ENCODE assay signal across 9 cellular contexts in the genomic region with DNA sequence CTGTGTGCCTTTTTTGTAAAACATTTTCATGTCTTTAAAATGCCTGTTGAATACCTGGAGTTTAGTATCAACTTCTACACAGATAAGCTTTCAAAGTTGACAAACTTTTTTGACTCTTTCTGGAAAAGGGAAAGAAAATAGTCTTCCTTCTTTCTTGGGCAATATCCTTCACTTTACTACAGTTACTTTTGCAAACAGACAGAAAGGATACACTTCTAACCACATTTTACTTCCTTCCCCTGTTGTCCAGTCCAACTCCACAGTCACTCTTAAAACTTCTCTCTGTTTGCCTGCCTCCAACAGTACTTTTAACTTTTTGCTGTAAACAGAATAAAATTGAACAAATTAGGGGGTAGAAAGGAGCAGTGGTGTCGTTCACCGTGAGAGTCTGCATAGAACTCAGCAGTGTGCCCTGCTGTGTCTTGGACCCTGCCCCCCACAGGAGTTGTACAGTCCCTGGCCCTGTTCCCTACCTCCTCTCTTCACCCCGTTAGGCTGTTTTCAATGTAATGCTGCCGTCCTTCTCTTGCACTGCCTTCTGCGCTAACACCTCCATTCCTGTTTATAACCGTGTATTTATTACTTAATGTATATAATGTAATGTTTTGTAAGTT.
DNase-seq lines count a peak whose midpoint lies in the region; ATAC-seq and TF ChIP-seq lines count a peak whose summit lies in the region.
"Had no signal": no experiment of that assay in that cellular context is flagged by ENCODE, and none has a peak within 500 bp of the region (broad histone marks: within the 10 kb centered on the region; RNA-seq: fewer than 3 reads in every experiment).

No MANE protein-coding gene starts in this region.

- H3K9ac ChIP-seq in OCI-LY3 (ENCODE audit: low read length): peak overlapping the region; percentile 82

- peaks cover 45% of the 10 kb centered on the region for H3K36me3 Mint-ChIP-seq in activated CD4-positive, alpha-beta T cell treated with anti-CD3 and anti-CD28 coated beads, Interleukin-2, amount 10 ng/mL, durations not matched to agents 24 days and 14 days (ENCODE audit: low read depth)
- H3K36me3 Mint-ChIP-seq in stimulated activated memory B cell treated with anti-CD40 and anti-IgM and Interleukin-4, amounts not matched to agents 10 μg/mL and 1 μg/mL and 100 μg/mL, for 72 hours: peaks cover 49% of the 10 kb centered on the region

- ATAC-seq in stimulated activated memory B cell treated with anti-CD40 and anti-IgM and Interleukin-4, amounts not matched to agents 10 μg/mL and 1 μg/mL and 100 μg/mL, for 72 hours: no peak
- no peak for ATAC-seq in HG03095 (IDR thresholded peaks at IDR 0.05; ENCODE audit: unreplicated experiment)

- no peaks in the 10 kb centered on the region for H3K9me3 ChIP-seq in OCI-LY3 (ENCODE audit: insufficient read depth, low read length)
- no peaks in the 10 kb centered on the region for H3K9me3 ChIP-seq in effector memory CD4-positive, alpha-beta T cell (ENCODE audit: control insufficient read depth, low read length)
- H3K9me3 ChIP-seq: ascending aorta had no signal

- peak overlapping the region; percentile 82 for H3K4me3 Mint-ChIP-seq in activated CD4-positive, alpha-beta T cell treated with anti-CD3 and anti-CD28 coated beads, Interleukin-2, amount 10 ng/mL, durations not matched to agents 24 days and 14 days
- H3K4me3 Mint-ChIP-seq in stimulated activated memory B cell treated with anti-CD40 and anti-IgM and Interleukin-4, amounts not matched to agents 10 μg/mL and 1 μg/mL and 100 μg/mL, for 72 hours: peak overlapping the region; percentile 6

- TF ChIP-seq CTCF in OCI-LY3 (IDR thresholded peaks at IDR 0.05; ENCODE audit: low read depth, low read length): no peak

- H3K27me3 ChIP-seq in OCI-LY3 (ENCODE audit: low read depth, low read length): no peaks in the 10 kb centered on the region
- H3K27me3 ChIP-seq in effector memory CD4-positive, alpha-beta T cell (replicated peaks; ENCODE audit: control insufficient read depth, insufficient read depth, low read length, poor library complexity, severe bottlenecking): no peaks in the 10 kb centered on the region
- H3K27me3 ChIP-seq: ascending aorta had no signal

- intact Hi-C loops in activated CD4-positive, alpha-beta T cell treated with anti-CD3 and anti-CD28 coated beads, Interleukin-2, amount 10 ng/mL, durations not matched to agents 24 days and 14 days (cut with micrococcal nuclease): loop anchor here (5.0 to 10.0 kb wide), 6 partner anchors 418 to 1158 kb away; a partner anchor contains a TSS

- H3K27ac ChIP-seq in OCI-LY3 (ENCODE audit: low read length): peak overlapping the region; percentile 98
- H3K27ac ChIP-seq in effector memory CD4-positive, alpha-beta T cell (ENCODE audit: insufficient read depth, low read length, poor library complexity, severe bottlenecking): peak overlapping the region; percentile 67

- no peaks in the 10 kb centered on the region for H3K9me3 Mint-ChIP-seq in activated CD4-positive, alpha-beta T cell treated with anti-CD3 and anti-CD28 coated beads, Interleukin-2, amount 10 ng/mL, durations not matched to agents 24 days and 14 days
- no peaks in the 10 kb centered on the region for H3K9me3 Mint-ChIP-seq in stimulated activated memory B cell treated with anti-CD40 and anti-IgM and Interleukin-4, amounts not matched to agents 10 μg/mL and 1 μg/mL and 100 μg/mL, for 72 hours

- H3K36me3 ChIP-seq in OCI-LY3 (replicated peaks; ENCODE audit: low read depth, low read length): peaks cover 35% of the 10 kb centered on the region
- H3K36me3 ChIP-seq in effector memory CD4-positive, alpha-beta T cell (ENCODE audit: control insufficient read depth, insufficient read depth, low read length): peaks cover 44% of the 10 kb centered on the region

- H3K4me2 ChIP-seq in OCI-LY3 (ENCODE audit: low read length): peak overlapping the region; percentile 77

- H4K20me1 ChIP-seq in OCI-LY3 (ENCODE audit: insufficient read depth, low read length): no peaks in the 10 kb centered on the region

- DNase-seq in activated CD4-positive, alpha-beta T cell treated with anti-CD3 and anti-CD28 coated beads, Interleukin-2, amount 10 ng/mL, durations not matched to agents 24 days and 14 days: no peak
- DNase-seq in activated CD4-positive, alpha-beta T cell treated with anti-CD3 and anti-CD28 coated beads for 48 hours: no peak
- DNase-seq in effector memory CD4-positive, alpha-beta T cell: no peak
- DNase-seq in NCI-H524 treated with DMSO at 0.1 percent for 48 hours (lab: John Stamatoyannopoulos, UW): no peak
- no peak for DNase-seq in central memory CD4-positive, alpha-beta T cell

- H3K27me3 Mint-ChIP-seq in activated CD4-positive, alpha-beta T cell treated with anti-CD3 and anti-CD28 coated beads, Interleukin-2, amount 10 ng/mL, durations not matched to agents 24 days and 14 days: no peaks in the 10 kb centered on the region
- H3K27me3 Mint-ChIP-seq in stimulated activated memory B cell treated with anti-CD40 and anti-IgM and Interleukin-4, amounts not matched to agents 10 μg/mL and 1 μg/mL and 100 μg/mL, for 72 hours: no peaks in the 10 kb centered on the region

- no peak overlapping the region for H2AFZ ChIP-seq in OCI-LY3 (ENCODE audit: low read depth, low read length)

- peaks cover 95% of the 10 kb centered on the region for H3K4me1 ChIP-seq in OCI-LY3 (ENCODE audit: low read length)
- H3K4me1 ChIP-seq in effector memory CD4-positive, alpha-beta T cell (ENCODE audit: control insufficient read depth, insufficient read depth, low read length, poor library complexity, severe bottlenecking): peaks cover 51% of the 10 kb centered on the region

- H3K4me3 ChIP-seq in OCI-LY3 (ENCODE audit: low read length): peak overlapping the region; percentile 47
- peak overlapping the region; percentile 2 for H3K4me3 ChIP-seq in effector memory CD4-positive, alpha-beta T cell (ENCODE audit: insufficient read depth, low read depth, low read length, poor library complexity, severe bottlenecking)
- H3K4me3 ChIP-seq: ascending aorta had no signal

- H3K27ac Mint-ChIP-seq in activated CD4-positive, alpha-beta T cell treated with anti-CD3 and anti-CD28 coated beads, Interleukin-2, amount 10 ng/mL, durations not matched to agents 24 days and 14 days: peak overlapping the region; percentile 98
- peak overlapping the region; percentile 88 for H3K27ac Mint-ChIP-seq in stimulated activated memory B cell treated with anti-CD40 and anti-IgM and Interleukin-4, amounts not matched to agents 10 μg/mL and 1 μg/mL and 100 μg/mL, for 72 hours

- peaks cover 66% of the 10 kb centered on the region for H3K4me1 Mint-ChIP-seq in activated CD4-positive, alpha-beta T cell treated with anti-CD3 and anti-CD28 coated beads, Interleukin-2, amount 10 ng/mL, durations not matched to agents 24 days and 14 days
- H3K4me1 Mint-ChIP-seq in stimulated activated memory B cell treated with anti-CD40 and anti-IgM and Interleukin-4, amounts not matched to agents 10 μg/mL and 1 μg/mL and 100 μg/mL, for 72 hours: peaks cover 87% of the 10 kb centered on the region

- H3K79me2 ChIP-seq in OCI-LY3 (ENCODE audit: low read length): peaks cover 45% of the 10 kb centered on the region
